14 cellular contexts compared by ENCODE assay signal in the genomic region with DNA sequence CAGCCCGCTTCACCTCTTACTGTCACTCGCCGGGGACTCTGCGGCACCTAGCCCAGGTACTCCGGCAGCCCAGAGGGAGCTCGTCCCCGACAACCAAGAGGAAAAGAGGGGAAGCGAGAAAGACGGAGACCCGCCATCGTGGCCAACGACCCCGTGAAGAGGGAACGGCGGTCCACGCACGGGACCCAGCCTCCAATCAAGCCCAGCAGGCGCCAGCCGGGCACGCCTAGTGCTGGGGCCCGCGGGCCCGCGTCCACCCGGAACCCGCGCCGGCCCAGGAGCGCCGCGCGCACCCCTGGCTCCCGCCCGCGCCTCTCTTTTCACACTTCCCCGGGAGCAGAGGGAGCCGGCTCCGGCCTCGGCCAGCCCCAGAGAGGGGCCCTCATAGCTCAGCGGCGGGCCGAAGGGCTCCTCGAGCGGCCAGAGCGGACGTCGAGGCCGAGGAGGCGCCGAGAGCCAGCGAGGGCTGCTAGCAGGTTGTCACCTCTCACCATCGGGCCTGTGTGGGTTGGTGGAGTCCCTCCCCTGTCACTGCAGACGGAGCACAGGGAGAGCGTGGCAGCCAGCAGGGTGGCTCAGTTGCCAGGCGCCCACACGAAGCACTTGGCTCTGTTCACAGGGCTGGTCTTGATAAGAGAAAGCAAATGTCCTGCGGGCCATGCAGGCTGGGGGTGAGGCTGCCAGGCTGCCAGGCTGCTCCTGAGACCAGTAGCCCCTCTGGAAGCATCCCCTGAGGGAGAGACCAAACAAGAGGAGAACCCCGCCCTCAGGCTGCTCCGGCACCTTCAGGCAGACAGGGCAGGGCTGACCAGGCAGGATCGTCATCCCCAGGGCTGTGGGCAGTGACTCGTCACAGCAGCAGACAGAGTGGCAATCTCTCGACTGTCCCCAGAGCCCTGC. TPM values are rescaled to one million over a fixed set of nuclear protein-coding genes. Genes with fewer than 3 reads are reported as not detected.
DNase-seq lines count a peak whose midpoint lies in the region; ATAC-seq and TF ChIP-seq lines count a peak whose summit lies in the region.
"Had no signal": no experiment of that assay in that cellular context is flagged by ENCODE, and none has a peak within 500 bp of the region (broad histone marks: within the 10 kb centered on the region; RNA-seq: fewer than 3 reads in every experiment).

No MANE protein-coding gene starts in this region.

- H3K79me2 ChIP-seq in MM.1S (ENCODE audit: low read length), result no peaks in the 10 kb centered on the region

- H3K9me2 ChIP-seq in MM.1S (replicated peaks; ENCODE audit: insufficient read depth, low read length), result no peaks in the 10 kb centered on the region

- H3K4me3 ChIP-seq in testis (peak overlapping the region; percentile 37 to 53), MM.1S (ENCODE audit: low read length) (no peak overlapping the region)

- H3F3A ChIP-seq in MM.1S (ENCODE audit: insufficient read depth, low read length), result no peaks in the 10 kb centered on the region

- WGBS in testis, 2 donors, result 44 to 51% methylated on average over 22 to 44 of the region's 62 CpGs

- peak; percentile 1 for DNase-seq in DMS79 treated with DMSO at 0.1 percent for 48 hours (lab: John Stamatoyannopoulos, UW)
- no peak for DNase-seq in DMS79 (lab: John Stamatoyannopoulos, UW)
- no peak for DNase-seq in activated naive CD8-positive, alpha-beta T cell treated with anti-CD3 and anti-CD28 coated beads, Interleukin-2, amount 50 U/mL, for 24 hours
- peak; percentile 63 for DNase-seq in left kidney (ENCODE audit: low read depth, low spot score)
- peak; percentile 58 for DNase-seq in testis
- no peak for DNase-seq in MM.1S
- DNase-seq in globus pallidus (ENCODE audit: low spot score), result no peak
- DNase-seq in activated gamma-delta T cell (lab: John Stamatoyannopoulos, UW), result no peak
- DNase-seq: activated CD4-positive, alpha-beta T cell treated with anti-CD3 and anti-CD28 coated beads for 1 hour; brain microvascular endothelial cell; GOT3 had no signal

- H3K4me1 ChIP-seq in testis (peaks cover 22% of the 10 kb centered on the region), MM.1S (ENCODE audit: low read length) (no peaks in the 10 kb centered on the region)

- H2AFZ ChIP-seq in MM.1S (ENCODE audit: low read length), result no peak overlapping the region

- H3K9me3 ChIP-seq in testis (no peaks in the 10 kb centered on the region), MM.1S (replicated peaks; ENCODE audit: insufficient read depth, low read length) (no peaks in the 10 kb centered on the region)

- H3K36me3 Mint-ChIP-seq in activated naive CD8-positive, alpha-beta T cell treated with anti-CD3 and anti-CD28 coated beads, Interleukin-2, amount 50 U/mL, for 24 hours (ENCODE audit: low read depth), result no peaks in the 10 kb centered on the region
- H3K36me3 Mint-ChIP-seq: stimulated activated memory B cell treated with anti-CD40 and anti-IgM and Interleukin-4, amounts not matched to agents 10 μg/mL and 1 μg/mL and 100 μg/mL, for 72 hours had no signal

- no peak overlapping the region for H3K27ac Mint-ChIP-seq in activated naive CD8-positive, alpha-beta T cell treated with anti-CD3 and anti-CD28 coated beads, Interleukin-2, amount 50 U/mL, for 24 hours
- H3K27ac Mint-ChIP-seq: IgD-negative memory B cell; stimulated activated memory B cell treated with anti-CD40 and anti-IgM and Interleukin-4, amounts not matched to agents 10 μg/mL and 1 μg/mL and 100 μg/mL, for 72 hours had no signal

- no peak for TF ChIP-seq CTCF in testis (IDR thresholded peaks at IDR 0.05)
- no peak for TF ChIP-seq CTCF in MM.1S (IDR thresholded peaks at IDR 0.05; ENCODE audit: low read length)

- peak; percentile 40 for ATAC-seq in activated naive CD8-positive, alpha-beta T cell treated with anti-CD3 and anti-CD28 coated beads, Interleukin-2, amount 50 U/mL, for 24 hours
- ATAC-seq: stimulated activated memory B cell treated with anti-CD40 and anti-IgM and Interleukin-4, amounts not matched to agents 10 μg/mL and 1 μg/mL and 100 μg/mL, for 72 hours had no signal

- no peaks in the 10 kb centered on the region for H3K9me3 Mint-ChIP-seq in activated naive CD8-positive, alpha-beta T cell treated with anti-CD3 and anti-CD28 coated beads, Interleukin-2, amount 50 U/mL, for 24 hours
- H3K9me3 Mint-ChIP-seq: IgD-negative memory B cell; stimulated activated memory B cell treated with anti-CD40 and anti-IgM and Interleukin-4, amounts not matched to agents 10 μg/mL and 1 μg/mL and 100 μg/mL, for 72 hours had no signal

- intact Hi-C loops in testis (cut with DNase I; ENCODE audit: low total_unique reads), result no loop called here

- H3K4me2 ChIP-seq in MM.1S (ENCODE audit: low read depth, low read length), result no peak overlapping the region

- H3K4me1 Mint-ChIP-seq in activated naive CD8-positive, alpha-beta T cell treated with anti-CD3 and anti-CD28 coated beads, Interleukin-2, amount 50 U/mL, for 24 hours, result no peaks in the 10 kb centered on the region
- H3K4me1 Mint-ChIP-seq: IgD-negative memory B cell; stimulated activated memory B cell treated with anti-CD40 and anti-IgM and Interleukin-4, amounts not matched to agents 10 μg/mL and 1 μg/mL and 100 μg/mL, for 72 hours had no signal

- H3K4me3 Mint-ChIP-seq in activated naive CD8-positive, alpha-beta T cell treated with anti-CD3 and anti-CD28 coated beads, Interleukin-2, amount 50 U/mL, for 24 hours, result no peak overlapping the region
- H3K4me3 Mint-ChIP-seq: IgD-negative memory B cell; stimulated activated memory B cell treated with anti-CD40 and anti-IgM and Interleukin-4, amounts not matched to agents 10 μg/mL and 1 μg/mL and 100 μg/mL, for 72 hours had no signal

- no peaks in the 10 kb centered on the region for H3K36me3 ChIP-seq in testis (ENCODE audit: low read depth, missing control alignments)
- no peaks in the 10 kb centered on the region for H3K36me3 ChIP-seq in MM.1S (replicated peaks; ENCODE audit: insufficient read depth, low read length)
- H3K36me3 ChIP-seq: brain microvascular endothelial cell had no signal

- H3K27me3 ChIP-seq in testis, result no peaks in the 10 kb centered on the region
- H3K27me3 ChIP-seq in MM.1S (replicated peaks; ENCODE audit: insufficient read depth, low read length), result no peaks in the 10 kb centered on the region
- H3K27me3 ChIP-seq: brain microvascular endothelial cell had no signal

- H3K27me3 Mint-ChIP-seq in activated naive CD8-positive, alpha-beta T cell treated with anti-CD3 and anti-CD28 coated beads, Interleukin-2, amount 50 U/mL, for 24 hours, result peaks cover 12% of the 10 kb centered on the region
- H3K27me3 Mint-ChIP-seq: stimulated activated memory B cell treated with anti-CD40 and anti-IgM and Interleukin-4, amounts not matched to agents 10 μg/mL and 1 μg/mL and 100 μg/mL, for 72 hours had no signal

- no peak for TF ChIP-seq POLR2A in testis (IDR thresholded peaks at IDR 0.05)

- H3K9ac ChIP-seq in MM.1S (ENCODE audit: low read length), result no peak overlapping the region

- no peaks in the 10 kb centered on the region for H4K20me1 ChIP-seq in MM.1S (ENCODE audit: insufficient read depth, low read length)

- H3K27ac ChIP-seq in testis (peak overlapping the region in 1 of 2 donors; percentile 45), MM.1S (ENCODE audit: low read length) (no peak overlapping the region)
- H3K27ac ChIP-seq: 22Rv1, brain microvascular endothelial cell had no signal

RNA-seq across cellular contexts. Expression of a gene that starts 36.9 kb away (rescaled TPM):
- total RNA-seq in testis, result 10 to 100 TPM; 55.0 to 55.3 TPM
- 72.2 TPM for polyA plus RNA-seq in testis (ENCODE audit: insufficient read depth, low read depth, low replicate concordance)

RNA-seq across cellular contexts. Expression of a gene that starts 55.0 kb away (rescaled TPM):
- 1 to 10 TPM; 8.0 to 8.3 TPM for total RNA-seq in testis
- 4.6 TPM for polyA plus RNA-seq in testis (ENCODE audit: insufficient read depth, low read depth, low replicate concordance)

Comparison
In these comparisons a context has a peak if more than half of its experiments do, and no peak if none do; other contexts are left out.
1. DNase-seq: peak in DMS79 treated with DMSO at 0.1 percent for 48 hours (single experiment), left kidney (single experiment) and testis (single experiment); none in DMS79 (single experiment), activated naive CD8-positive, alpha-beta T cell treated with anti-CD3 and anti-CD28 coated beads, Interleukin-2, amount 50 U/mL, for 24 hours (single experiment), MM.1S (single experiment), globus pallidus (single experiment) and activated gamma-delta T cell (single experiment).